In genomic region chr17:41651625-41652460, GRCh38 we compare ENCODE assay signal across 1 cellular context.
A peak's percentile ranks its signal among the peaks of the same experiment; 100 is the strongest.
TF ChIP-seq lines count a peak whose summit lies in the region.

No MANE protein-coding gene starts in this region.

TF ChIP-seq in HepG2, 621 proteins besides CTCF, POLR2A, EP300 and RAD21 (continued from another document and continues in another):
- no peak for TF ChIP-seq DMTF1 (CRISPR knock-in tag; IDR thresholded peaks at IDR 0.05)
- TF ChIP-seq KDM6A (CRISPR knock-in tag; IDR thresholded peaks at IDR 0.05; ENCODE audit: low read depth), result no peak
- no peak for TF ChIP-seq ZNF703 (CRISPR knock-in tag; IDR thresholded peaks at IDR 0.05; ENCODE audit: borderline replicate concordance)
- TF ChIP-seq FIP1L1 (IDR thresholded peaks at IDR 0.05; ENCODE audit: borderline replicate concordance, insufficient read depth, low read depth, low read length), result no peak
- TF ChIP-seq E2F2 (CRISPR knock-in tag; IDR thresholded peaks at IDR 0.05; ENCODE audit: borderline replicate concordance), result no peak
- TF ChIP-seq ZHX2 (IDR thresholded peaks at IDR 0.05; ENCODE audit: low read depth), result no peak
- no peak for TF ChIP-seq ZHX2 (CRISPR knock-in tag; IDR thresholded peaks at IDR 0.05; ENCODE audit: borderline replicate concordance)
- no peak for TF ChIP-seq SMYD3 (CRISPR knock-in tag; IDR thresholded peaks at IDR 0.05)
- no peak for TF ChIP-seq E2F5 (CRISPR knock-in tag; conservative IDR thresholded peaks at IDR 0.05)
- TF ChIP-seq SUZ12 (IDR thresholded peaks at IDR 0.05; ENCODE audit: low read depth, low read length), result no peak
- no peak for TF ChIP-seq ZNF280B (CRISPR knock-in tag; IDR thresholded peaks at IDR 0.05; ENCODE audit: borderline replicate concordance)
- TF ChIP-seq ZNF44 (CRISPR knock-in tag; IDR thresholded peaks at IDR 0.05), result no peak
- no peak for TF ChIP-seq MEF2D (CRISPR knock-in tag; IDR thresholded peaks at IDR 0.05)
- TF ChIP-seq ZNF441 (CRISPR knock-in tag; IDR thresholded peaks at IDR 0.05; ENCODE audit: borderline replicate concordance), result no peak
- TF ChIP-seq ZNF501 (CRISPR knock-in tag; IDR thresholded peaks at IDR 0.05), result no peak
- no peak for TF ChIP-seq JUND (CRISPR knock-in tag; IDR thresholded peaks at IDR 0.05)
- no peak for TF ChIP-seq HOXD1 (CRISPR knock-in tag; IDR thresholded peaks at IDR 0.05)
- no peak for TF ChIP-seq ATF1 (CRISPR knock-in tag; IDR thresholded peaks at IDR 0.05)
- TF ChIP-seq RARG (CRISPR knock-in tag; IDR thresholded peaks at IDR 0.05; ENCODE audit: low read depth), result no peak
- TF ChIP-seq MATR3 (CRISPR knock-in tag; IDR thresholded peaks at IDR 0.05), result no peak
- no peak for TF ChIP-seq SKIL (CRISPR knock-in tag; IDR thresholded peaks at IDR 0.05; ENCODE audit: borderline replicate concordance)
- no peak for TF ChIP-seq ZNF615 (CRISPR knock-in tag; IDR thresholded peaks at IDR 0.05; ENCODE audit: borderline replicate concordance)
- TF ChIP-seq MZF1 (CRISPR knock-in tag; IDR thresholded peaks at IDR 0.05; ENCODE audit: borderline replicate concordance), result no peak
- TF ChIP-seq AKAP8 (CRISPR knock-in tag; IDR thresholded peaks at IDR 0.05), result no peak
- TF ChIP-seq ZNF329 (CRISPR knock-in tag; IDR thresholded peaks at IDR 0.05; ENCODE audit: low read depth), result no peak
- TF ChIP-seq ZNF83 (CRISPR knock-in tag; IDR thresholded peaks at IDR 0.05; ENCODE audit: borderline replicate concordance), result no peak
- TF ChIP-seq THRA (CRISPR knock-in tag; IDR thresholded peaks at IDR 0.05; ENCODE audit: borderline replicate concordance), result no peak
- no peak for TF ChIP-seq RBM22 (optimal IDR thresholded peaks at IDR 0.05; ENCODE audit: low read length)
- no peak for TF ChIP-seq ZNF562 (CRISPR knock-in tag; IDR thresholded peaks at IDR 0.05; ENCODE audit: borderline replicate concordance)
- TF ChIP-seq PLRG1 (conservative IDR thresholded peaks at IDR 0.05), result peak; percentile 87
- TF ChIP-seq MYPOP (CRISPR knock-in tag; IDR thresholded peaks at IDR 0.05), result no peak
- TF ChIP-seq ZNF652 (CRISPR knock-in tag; IDR thresholded peaks at IDR 0.05; ENCODE audit: borderline replicate concordance, low read depth), result no peak
- TF ChIP-seq RBM39 (IDR thresholded peaks at IDR 0.05; ENCODE audit: low read depth, low read length, poor library complexity, severe bottlenecking), result no peak
- TF ChIP-seq ARNT (IDR thresholded peaks at IDR 0.05), result 0 out of 2 replicates have a peak, but pooled peaks have one; percentile 30
- no peak for TF ChIP-seq NR1H2 (CRISPR knock-in tag; IDR thresholded peaks at IDR 0.05; ENCODE audit: borderline replicate concordance, low read depth)
- no peak for TF ChIP-seq ZNF496 (CRISPR knock-in tag; IDR thresholded peaks at IDR 0.05; ENCODE audit: insufficient replicate concordance)
- no peak for TF ChIP-seq ZNF512B (CRISPR knock-in tag; IDR thresholded peaks at IDR 0.05; ENCODE audit: borderline replicate concordance)
- TF ChIP-seq HOMEZ (CRISPR knock-in tag; IDR thresholded peaks at IDR 0.05; ENCODE audit: low read depth), result no peak
- TF ChIP-seq FOXP1 (IDR thresholded peaks at IDR 0.05), result peak; percentile 66; the same call in 1 of the 2 replicates
- no peak for TF ChIP-seq FOXP1 (CRISPR knock-in tag; IDR thresholded peaks at IDR 0.05)
- no peak for TF ChIP-seq ZNF776 (CRISPR knock-in tag; IDR thresholded peaks at IDR 0.05)
